ENCODE assay signal across 11 cellular contexts in genomic region chr11:78192911-78193341, GRCh38. TPM values are rescaled to one million over a fixed set of nuclear protein-coding genes. Genes with fewer than 3 reads are reported as not detected.
DNase-seq lines count a peak whose midpoint lies in the region; ATAC-seq, FAIRE-seq and TF ChIP-seq lines count a peak whose summit lies in the region.
"Had no signal": no experiment of that assay in that cellular context is flagged by ENCODE, and none has a peak within 500 bp of the region (broad histone marks: within the 10 kb centered on the region; RNA-seq: fewer than 3 reads in every experiment).

No MANE protein-coding gene starts in this region.

- CTCF ChIA-PET in naive thymus-derived CD4-positive, alpha-beta T cell (lab: Charles Lee) = interaction anchor here (0.8 kb wide), 1 partner anchor 34 kb away, joined by 3 read pairs; no protein-coding TSS in a partner anchor
- CTCF ChIA-PET in HEK293T (lab: Yijun Ruan, JAX) = no interaction called here

- H3K4me3 ChIP-seq in naive thymus-derived CD4-positive, alpha-beta T cell (ENCODE audit: low read length) = no peak overlapping the region

- H3K27me3 ChIP-seq in naive thymus-derived CD4-positive, alpha-beta T cell (ENCODE audit: control insufficient read depth in 2 of 2, insufficient read depth in 2 of 2, low read length in 2 of 2) = no peaks in the 10 kb centered on the region

- H3K9me3 ChIP-seq in naive thymus-derived CD4-positive, alpha-beta T cell (ENCODE audit: control insufficient read depth in 2 of 3, low read length in 3 of 3) = no peaks in the 10 kb centered on the region

- peak; percentile 59 for DNase-seq in CD1c-positive myeloid dendritic cell (ENCODE audit: extremely low spot score)
- DNase-seq in GM12891 (ENCODE audit: insufficient read length, low spot score) = no peak
- DNase-seq in activated naive CD8-positive, alpha-beta T cell treated with anti-CD3 and anti-CD28 coated beads, Interleukin-2, amount 10 ng/mL, durations not matched to agents 7 days and 5 days = no peak
- no peak for DNase-seq in naive thymus-derived CD4-positive, alpha-beta T cell
- DNase-seq in HEK293T (ENCODE audit: extremely low spot score) = no peak
- no peak for DNase-seq in middle frontal gyrus (ENCODE audit: extremely low spot score, low spot score)
- DNase-seq: activated naive CD4-positive, alpha-beta T cell treated with Interleukin-2 at 50 U/mL for 16 hours; endodermal cell; NCI-H187; stimulated activated CD4-positive, alpha-beta T cell treated with anti-CD3 and anti-CD28 coated beads, Interleukin-4, amount 100 ng/mL, for 1 hour had no signal

- H3K27ac Mint-ChIP-seq in activated naive CD8-positive, alpha-beta T cell treated with anti-CD3 and anti-CD28 coated beads, Interleukin-2, amount 10 ng/mL, durations not matched to agents 7 days and 5 days = peak overlapping the region; percentile 73
- H3K27ac Mint-ChIP-seq in naive thymus-derived CD4-positive, alpha-beta T cell = peak overlapping the region; percentile 35 to 97 (median 77)
- H3K27ac Mint-ChIP-seq: endodermal cell had no signal

- POLR2A ChIA-PET in activated naive CD8-positive, alpha-beta T cell treated with anti-CD3 and anti-CD28 coated beads, Interleukin-2, amount 10 ng/mL, durations not matched to agents 7 days and 5 days (lab: Charles Lee) = no interaction called here
- POLR2A ChIA-PET in naive thymus-derived CD4-positive, alpha-beta T cell (lab: Charles Lee) = interaction anchor here (0.7 to 6.9 kb wide), 2 partner anchors 8 to 193 kb away, joined by 6 to 78 read pairs; no protein-coding TSS in a partner anchor
- POLR2A ChIA-PET in HEK293T (lab: Yijun Ruan, JAX) = no interaction called here

- peaks cover 15% of the 10 kb centered on the region for H3K36me3 Mint-ChIP-seq in activated naive CD8-positive, alpha-beta T cell treated with anti-CD3 and anti-CD28 coated beads, Interleukin-2, amount 10 ng/mL, durations not matched to agents 7 days and 5 days
- H3K36me3 Mint-ChIP-seq in naive thymus-derived CD4-positive, alpha-beta T cell = peaks cover 0 to 26% (median 5%) of the 10 kb centered on the region in 5 donors

- H3K4me1 ChIP-seq in naive thymus-derived CD4-positive, alpha-beta T cell (ENCODE audit: control insufficient read depth in 2 of 2, insufficient read depth in 2 of 2, low read length in 2 of 2) = peaks cover 5 to 44% of the 10 kb centered on the region in 2 donors

- TF ChIP-seq POLR2A in GM12891 (IDR thresholded peaks at IDR 0.05; ENCODE audit: low read depth, low read length) = no peak

- H3K9me3 Mint-ChIP-seq in activated naive CD8-positive, alpha-beta T cell treated with anti-CD3 and anti-CD28 coated beads, Interleukin-2, amount 10 ng/mL, durations not matched to agents 7 days and 5 days = no peaks in the 10 kb centered on the region
- H3K9me3 Mint-ChIP-seq in naive thymus-derived CD4-positive, alpha-beta T cell = peaks cover 0 to under 1% (median 0%) of the 10 kb centered on the region in 11 donors
- H3K9me3 Mint-ChIP-seq: endodermal cell had no signal

- no peaks in the 10 kb centered on the region for H3K27me3 Mint-ChIP-seq in activated naive CD8-positive, alpha-beta T cell treated with anti-CD3 and anti-CD28 coated beads, Interleukin-2, amount 10 ng/mL, durations not matched to agents 7 days and 5 days
- no peaks in the 10 kb centered on the region for H3K27me3 Mint-ChIP-seq in naive thymus-derived CD4-positive, alpha-beta T cell

- no peak overlapping the region for H3K4me3 Mint-ChIP-seq in activated naive CD8-positive, alpha-beta T cell treated with anti-CD3 and anti-CD28 coated beads, Interleukin-2, amount 10 ng/mL, durations not matched to agents 7 days and 5 days
- H3K4me3 Mint-ChIP-seq in naive thymus-derived CD4-positive, alpha-beta T cell = peak overlapping the region; percentile 3 to 62 (median 28)
- H3K4me3 Mint-ChIP-seq: endodermal cell had no signal

- H3K36me3 ChIP-seq in naive thymus-derived CD4-positive, alpha-beta T cell (ENCODE audit: control insufficient read depth in 2 of 3, insufficient read depth in 3 of 3, low read length in 3 of 3) = peaks cover 0 to 13% (median 0%) of the 10 kb centered on the region in 3 experiments

- H3K4me1 Mint-ChIP-seq in activated naive CD8-positive, alpha-beta T cell treated with anti-CD3 and anti-CD28 coated beads, Interleukin-2, amount 10 ng/mL, durations not matched to agents 7 days and 5 days = peaks cover 38% of the 10 kb centered on the region
- H3K4me1 Mint-ChIP-seq in naive thymus-derived CD4-positive, alpha-beta T cell = peaks cover 32 to 66% (median 57%) of the 10 kb centered on the region in 7 donors

- FAIRE-seq in GM12891 (lab: Jason Lieb, UNC) = peak; percentile 16

- no peak overlapping the region for H3K27ac ChIP-seq in naive thymus-derived CD4-positive, alpha-beta T cell (ENCODE audit: low read depth, low read length)

- ATAC-seq in activated naive CD8-positive, alpha-beta T cell treated with anti-CD3 and anti-CD28 coated beads, Interleukin-2, amount 10 ng/mL, durations not matched to agents 7 days and 5 days (ENCODE audit: low read depth) = no peak
- no peak for ATAC-seq in naive thymus-derived CD4-positive, alpha-beta T cell
- no peak for ATAC-seq in GM19397 (IDR thresholded peaks at IDR 0.05; ENCODE audit: unreplicated experiment)

- intact Hi-C loops in naive thymus-derived CD4-positive, alpha-beta T cell (cut with micrococcal nuclease) = no loop called here

TF ChIP-seq in GM12891, 5 proteins besides CTCF, POLR2A, EP300 and RAD21:
- TF ChIP-seq POLR2AphosphoS5 (IDR thresholded peaks at IDR 0.05; ENCODE audit: low read depth, low read length) = no peak
- TF ChIP-seq POU2F2 (IDR thresholded peaks at IDR 0.05; ENCODE audit: low read depth, low read length) = no peak
- TF ChIP-seq TAF1 (IDR thresholded peaks at IDR 0.05; ENCODE audit: low read depth, low read length) = no peak
- no peak for TF ChIP-seq PAX5 (IDR thresholded peaks at IDR 0.05; ENCODE audit: insufficient read depth, low read length, severe bottlenecking)
- no peak for TF ChIP-seq SPI1 (IDR thresholded peaks at IDR 0.05; ENCODE audit: low read depth, low read length)

TF ChIP-seq in HEK293T, 16 proteins besides CTCF, POLR2A, EP300 and RAD21:
- TF ChIP-seq FOXK2 (IDR thresholded peaks at IDR 0.05) (no peak), ELF4 (IDR thresholded peaks at IDR 0.05) (no peak), ZNF384 (IDR thresholded peaks at IDR 0.05) (no peak), ARNT (IDR thresholded peaks at IDR 0.05) (no peak), CTBP1 (IDR thresholded peaks at IDR 0.05; ENCODE audit: borderline replicate concordance) (no peak), BHLHE40 (IDR thresholded peaks at IDR 0.05; ENCODE audit: borderline replicate concordance) (no peak), LEF1 (IDR thresholded peaks at IDR 0.05; ENCODE audit: borderline replicate concordance) (no peak), L3MBTL2 (conservative IDR thresholded peaks at IDR 0.05) (no peak), NFRKB (IDR thresholded peaks at IDR 0.05) (no peak), SP1 (IDR thresholded peaks at IDR 0.05) (no peak), FOXA1 (IDR thresholded peaks at IDR 0.05) (no peak), HDGF (IDR thresholded peaks at IDR 0.05; ENCODE audit: borderline replicate concordance) (no peak), FOXM1 (IDR thresholded peaks at IDR 0.05; ENCODE audit: borderline replicate concordance) (no peak), SUZ12 (IDR thresholded peaks at IDR 0.05) (no peak), PKNOX1 (IDR thresholded peaks at IDR 0.05) (no peak), TARDBP (IDR thresholded peaks at IDR 0.05) (no peak)
TF ChIP-seq in HEK293T: peak in this region for 0.

RNA-seq across cellular contexts. Expression of gene USP35, which starts 4.2 kb away (rescaled TPM):
- 2.9 TPM for polyA plus RNA-seq in GM12891 (2012; ENCODE audit: low read depth, missing spikeins)
- total RNA-seq in activated naive CD8-positive, alpha-beta T cell treated with anti-CD3 and anti-CD28 coated beads, Interleukin-2, amount 10 ng/mL, durations not matched to agents 7 days and 5 days = 10 to 100 TPM; 13.4 to 13.5 TPM
- total RNA-seq in naive thymus-derived CD4-positive, alpha-beta T cell = 10 to 100 TPM; 11.3 to 19.2 (median 15.2) TPM
- 1 to 10 TPM; 1.2 to 1.7 TPM for polyA plus RNA-seq in naive thymus-derived CD4-positive, alpha-beta T cell

RNA-seq across cellular contexts. Expression of gene KCTD21, which starts 4.5 kb away (rescaled TPM):
- 3.0 TPM for polyA plus RNA-seq in GM12891 (2012; ENCODE audit: low read depth, missing spikeins)
- 1 to 10 TPM; 7.1 to 8.6 TPM for total RNA-seq in activated naive CD8-positive, alpha-beta T cell treated with anti-CD3 and anti-CD28 coated beads, Interleukin-2, amount 10 ng/mL, durations not matched to agents 7 days and 5 days
- total RNA-seq in naive thymus-derived CD4-positive, alpha-beta T cell = 10 to 100 TPM in 1 of 5 experiments, 1 to 10 TPM in 4; 3.5 to 12.2 (median 6.5) TPM
- polyA plus RNA-seq in naive thymus-derived CD4-positive, alpha-beta T cell = 1 to 10 TPM; 1.2 to 3.3 TPM

RNA-seq across cellular contexts. Expression of gene ALG8, which starts 53.5 kb away (rescaled TPM):
- 35.4 TPM for polyA plus RNA-seq in GM12891 (2012; ENCODE audit: low read depth, missing spikeins)
- total RNA-seq in activated naive CD8-positive, alpha-beta T cell treated with anti-CD3 and anti-CD28 coated beads, Interleukin-2, amount 10 ng/mL, durations not matched to agents 7 days and 5 days = 10 to 100 TPM; 36.7 to 44.3 TPM
- total RNA-seq in naive thymus-derived CD4-positive, alpha-beta T cell = 10 to 100 TPM; 27.2 to 53.8 (median 30.8) TPM
- polyA plus RNA-seq in naive thymus-derived CD4-positive, alpha-beta T cell = 10 to 100 TPM; 55.7 to 58.4 TPM
